1 cellular context compared by ENCODE assay signal in the genomic region with DNA sequence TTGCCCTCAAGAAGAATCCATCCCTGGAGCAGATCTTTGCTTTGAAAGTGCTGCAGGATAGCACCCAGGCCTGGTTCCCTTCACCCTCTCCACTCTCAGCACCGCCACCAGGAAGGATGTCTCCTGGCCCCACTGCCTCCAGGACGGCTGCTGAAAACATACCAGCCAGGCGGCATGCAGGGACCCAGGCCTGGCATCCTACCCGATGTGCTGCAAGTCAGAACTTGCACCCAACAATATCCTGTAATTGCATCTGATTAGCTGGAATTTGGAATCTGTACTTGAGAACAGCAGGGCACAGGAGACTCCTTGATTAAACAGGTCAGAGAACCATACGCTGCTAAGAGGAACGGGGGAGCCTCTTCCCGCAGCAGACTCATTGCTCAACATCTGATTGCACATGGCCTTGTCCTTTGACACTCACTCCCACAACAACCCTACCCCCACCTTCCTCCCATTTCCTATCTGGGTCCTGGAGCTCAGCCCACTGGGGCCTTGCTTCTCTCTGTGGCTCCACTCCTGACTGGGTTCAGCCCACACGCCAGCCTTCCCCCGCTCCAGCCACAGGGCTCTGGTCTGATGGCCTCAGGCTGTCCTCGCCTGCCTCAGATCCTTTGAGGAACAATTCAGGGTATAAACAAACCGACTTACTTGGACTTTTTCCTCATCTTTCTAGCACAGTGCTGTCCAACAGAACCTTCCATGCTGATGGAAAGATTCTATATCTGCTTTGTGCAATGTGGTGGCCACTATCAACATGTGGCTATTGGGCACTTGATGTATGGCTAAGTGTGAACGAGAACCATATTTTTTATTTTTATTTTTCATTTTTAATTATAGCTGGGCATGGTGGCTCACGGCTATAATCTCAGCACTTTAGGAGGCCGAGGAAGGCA.
TF ChIP-seq lines count a peak whose summit lies in the region.

No MANE protein-coding gene starts in this region.

TF ChIP-seq in HepG2, 621 proteins besides CTCF, POLR2A, EP300 and RAD21 (continued from another document and continues in another):
- TF ChIP-seq, protein P1, sequence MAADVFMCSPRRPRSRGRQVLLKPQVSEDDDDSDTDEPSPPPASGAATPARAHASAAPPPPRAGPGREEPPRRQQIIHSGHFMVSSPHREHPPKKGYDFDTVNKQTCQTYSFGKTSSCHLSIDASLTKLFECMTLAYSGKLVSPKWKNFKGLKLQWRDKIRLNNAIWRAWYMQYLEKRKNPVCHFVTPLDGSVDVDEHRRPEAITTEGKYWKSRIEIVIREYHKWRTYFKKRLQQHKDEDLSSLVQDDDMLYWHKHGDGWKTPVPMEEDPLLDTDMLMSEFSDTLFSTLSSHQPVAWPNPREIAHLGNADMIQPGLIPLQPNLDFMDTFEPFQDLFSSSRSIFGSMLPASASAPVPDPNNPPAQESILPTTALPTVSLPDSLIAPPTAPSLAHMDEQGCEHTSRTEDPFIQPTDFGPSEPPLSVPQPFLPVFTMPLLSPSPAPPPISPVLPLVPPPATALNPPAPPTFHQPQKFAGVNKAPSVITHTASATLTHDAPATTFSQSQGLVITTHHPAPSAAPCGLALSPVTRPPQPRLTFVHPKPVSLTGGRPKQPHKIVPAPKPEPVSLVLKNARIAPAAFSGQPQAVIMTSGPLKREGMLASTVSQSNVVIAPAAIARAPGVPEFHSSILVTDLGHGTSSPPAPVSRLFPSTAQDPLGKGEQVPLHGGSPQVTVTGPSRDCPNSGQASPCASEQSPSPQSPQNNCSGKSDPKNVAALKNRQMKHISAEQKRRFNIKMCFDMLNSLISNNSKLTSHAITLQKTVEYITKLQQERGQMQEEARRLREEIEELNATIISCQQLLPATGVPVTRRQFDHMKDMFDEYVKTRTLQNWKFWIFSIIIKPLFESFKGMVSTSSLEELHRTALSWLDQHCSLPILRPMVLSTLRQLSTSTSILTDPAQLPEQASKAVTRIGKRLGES (CRISPR knock-in tag; IDR thresholded peaks at IDR 0.05; ENCODE audit: borderline replicate concordance), result peak; percentile 67; the same call in 1 of the 2 replicates
- peak; percentile 72 for TF ChIP-seq ATF1 (CRISPR knock-in tag; IDR thresholded peaks at IDR 0.05)
- TF ChIP-seq NBN (conservative IDR thresholded peaks at IDR 0.05), result no peak
- TF ChIP-seq FOXA3 (CRISPR knock-in tag; IDR thresholded peaks at IDR 0.05), result peak; percentile 95
- TF ChIP-seq ZSCAN22 (CRISPR knock-in tag; IDR thresholded peaks at IDR 0.05), result peak; percentile 80; the same call in 1 of the 2 replicates
- peak; percentile 58 for TF ChIP-seq ZNF768 (CRISPR knock-in tag; IDR thresholded peaks at IDR 0.05)
- TF ChIP-seq, protein P2, sequence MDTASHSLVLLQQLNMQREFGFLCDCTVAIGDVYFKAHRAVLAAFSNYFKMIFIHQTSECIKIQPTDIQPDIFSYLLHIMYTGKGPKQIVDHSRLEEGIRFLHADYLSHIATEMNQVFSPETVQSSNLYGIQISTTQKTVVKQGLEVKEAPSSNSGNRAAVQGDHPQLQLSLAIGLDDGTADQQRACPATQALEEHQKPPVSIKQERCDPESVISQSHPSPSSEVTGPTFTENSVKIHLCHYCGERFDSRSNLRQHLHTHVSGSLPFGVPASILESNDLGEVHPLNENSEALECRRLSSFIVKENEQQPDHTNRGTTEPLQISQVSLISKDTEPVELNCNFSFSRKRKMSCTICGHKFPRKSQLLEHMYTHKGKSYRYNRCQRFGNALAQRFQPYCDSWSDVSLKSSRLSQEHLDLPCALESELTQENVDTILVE (CRISPR knock-in tag; IDR thresholded peaks at IDR 0.05), result peak; percentile 97
- TF ChIP-seq, protein P3, sequence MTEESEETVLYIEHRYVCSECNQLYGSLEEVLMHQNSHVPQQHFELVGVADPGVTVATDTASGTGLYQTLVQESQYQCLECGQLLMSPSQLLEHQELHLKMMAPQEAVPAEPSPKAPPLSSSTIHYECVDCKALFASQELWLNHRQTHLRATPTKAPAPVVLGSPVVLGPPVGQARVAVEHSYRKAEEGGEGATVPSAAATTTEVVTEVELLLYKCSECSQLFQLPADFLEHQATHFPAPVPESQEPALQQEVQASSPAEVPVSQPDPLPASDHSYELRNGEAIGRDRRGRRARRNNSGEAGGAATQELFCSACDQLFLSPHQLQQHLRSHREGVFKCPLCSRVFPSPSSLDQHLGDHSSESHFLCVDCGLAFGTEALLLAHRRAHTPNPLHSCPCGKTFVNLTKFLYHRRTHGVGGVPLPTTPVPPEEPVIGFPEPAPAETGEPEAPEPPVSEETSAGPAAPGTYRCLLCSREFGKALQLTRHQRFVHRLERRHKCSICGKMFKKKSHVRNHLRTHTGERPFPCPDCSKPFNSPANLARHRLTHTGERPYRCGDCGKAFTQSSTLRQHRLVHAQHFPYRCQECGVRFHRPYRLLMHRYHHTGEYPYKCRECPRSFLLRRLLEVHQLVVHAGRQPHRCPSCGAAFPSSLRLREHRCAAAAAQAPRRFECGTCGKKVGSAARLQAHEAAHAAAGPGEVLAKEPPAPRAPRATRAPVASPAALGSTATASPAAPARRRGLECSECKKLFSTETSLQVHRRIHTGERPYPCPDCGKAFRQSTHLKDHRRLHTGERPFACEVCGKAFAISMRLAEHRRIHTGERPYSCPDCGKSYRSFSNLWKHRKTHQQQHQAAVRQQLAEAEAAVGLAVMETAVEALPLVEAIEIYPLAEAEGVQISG (CRISPR knock-in tag; IDR thresholded peaks at IDR 0.05), result peak; percentile 94
- TF ChIP-seq SP4 (CRISPR knock-in tag; IDR thresholded peaks at IDR 0.05), result peak; percentile 77
- TF ChIP-seq SP2 (CRISPR knock-in tag; IDR thresholded peaks at IDR 0.05), result no peak
- peak; percentile 94 for TF ChIP-seq MYC (CRISPR knock-in tag; IDR thresholded peaks at IDR 0.05; ENCODE audit: borderline replicate concordance)
- TF ChIP-seq, protein P4, sequence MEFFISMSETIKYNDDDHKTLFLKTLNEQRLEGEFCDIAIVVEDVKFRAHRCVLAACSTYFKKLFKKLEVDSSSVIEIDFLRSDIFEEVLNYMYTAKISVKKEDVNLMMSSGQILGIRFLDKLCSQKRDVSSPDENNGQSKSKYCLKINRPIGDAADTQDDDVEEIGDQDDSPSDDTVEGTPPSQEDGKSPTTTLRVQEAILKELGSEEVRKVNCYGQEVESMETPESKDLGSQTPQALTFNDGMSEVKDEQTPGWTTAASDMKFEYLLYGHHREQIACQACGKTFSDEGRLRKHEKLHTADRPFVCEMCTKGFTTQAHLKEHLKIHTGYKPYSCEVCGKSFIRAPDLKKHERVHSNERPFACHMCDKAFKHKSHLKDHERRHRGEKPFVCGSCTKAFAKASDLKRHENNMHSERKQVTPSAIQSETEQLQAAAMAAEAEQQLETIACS (CRISPR knock-in tag; IDR thresholded peaks at IDR 0.05), result no peak
- peak; percentile 86; the same call in 1 of the 2 replicates for TF ChIP-seq MIER2 (CRISPR knock-in tag; IDR thresholded peaks at IDR 0.05)
- TF ChIP-seq, protein P5, sequence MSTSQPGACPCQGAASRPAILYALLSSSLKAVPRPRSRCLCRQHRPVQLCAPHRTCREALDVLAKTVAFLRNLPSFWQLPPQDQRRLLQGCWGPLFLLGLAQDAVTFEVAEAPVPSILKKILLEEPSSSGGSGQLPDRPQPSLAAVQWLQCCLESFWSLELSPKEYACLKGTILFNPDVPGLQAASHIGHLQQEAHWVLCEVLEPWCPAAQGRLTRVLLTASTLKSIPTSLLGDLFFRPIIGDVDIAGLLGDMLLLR (CRISPR knock-in tag; IDR thresholded peaks at IDR 0.05), result peak; percentile 76; the same call in 1 of the 2 replicates
- TF ChIP-seq, protein P6, sequence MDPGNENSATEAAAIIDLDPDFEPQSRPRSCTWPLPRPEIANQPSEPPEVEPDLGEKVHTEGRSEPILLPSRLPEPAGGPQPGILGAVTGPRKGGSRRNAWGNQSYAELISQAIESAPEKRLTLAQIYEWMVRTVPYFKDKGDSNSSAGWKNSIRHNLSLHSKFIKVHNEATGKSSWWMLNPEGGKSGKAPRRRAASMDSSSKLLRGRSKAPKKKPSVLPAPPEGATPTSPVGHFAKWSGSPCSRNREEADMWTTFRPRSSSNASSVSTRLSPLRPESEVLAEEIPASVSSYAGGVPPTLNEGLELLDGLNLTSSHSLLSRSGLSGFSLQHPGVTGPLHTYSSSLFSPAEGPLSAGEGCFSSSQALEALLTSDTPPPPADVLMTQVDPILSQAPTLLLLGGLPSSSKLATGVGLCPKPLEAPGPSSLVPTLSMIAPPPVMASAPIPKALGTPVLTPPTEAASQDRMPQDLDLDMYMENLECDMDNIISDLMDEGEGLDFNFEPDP (CRISPR knock-in tag; conservative IDR thresholded peaks at IDR 0.05), result no peak
- TF ChIP-seq, protein P7, sequence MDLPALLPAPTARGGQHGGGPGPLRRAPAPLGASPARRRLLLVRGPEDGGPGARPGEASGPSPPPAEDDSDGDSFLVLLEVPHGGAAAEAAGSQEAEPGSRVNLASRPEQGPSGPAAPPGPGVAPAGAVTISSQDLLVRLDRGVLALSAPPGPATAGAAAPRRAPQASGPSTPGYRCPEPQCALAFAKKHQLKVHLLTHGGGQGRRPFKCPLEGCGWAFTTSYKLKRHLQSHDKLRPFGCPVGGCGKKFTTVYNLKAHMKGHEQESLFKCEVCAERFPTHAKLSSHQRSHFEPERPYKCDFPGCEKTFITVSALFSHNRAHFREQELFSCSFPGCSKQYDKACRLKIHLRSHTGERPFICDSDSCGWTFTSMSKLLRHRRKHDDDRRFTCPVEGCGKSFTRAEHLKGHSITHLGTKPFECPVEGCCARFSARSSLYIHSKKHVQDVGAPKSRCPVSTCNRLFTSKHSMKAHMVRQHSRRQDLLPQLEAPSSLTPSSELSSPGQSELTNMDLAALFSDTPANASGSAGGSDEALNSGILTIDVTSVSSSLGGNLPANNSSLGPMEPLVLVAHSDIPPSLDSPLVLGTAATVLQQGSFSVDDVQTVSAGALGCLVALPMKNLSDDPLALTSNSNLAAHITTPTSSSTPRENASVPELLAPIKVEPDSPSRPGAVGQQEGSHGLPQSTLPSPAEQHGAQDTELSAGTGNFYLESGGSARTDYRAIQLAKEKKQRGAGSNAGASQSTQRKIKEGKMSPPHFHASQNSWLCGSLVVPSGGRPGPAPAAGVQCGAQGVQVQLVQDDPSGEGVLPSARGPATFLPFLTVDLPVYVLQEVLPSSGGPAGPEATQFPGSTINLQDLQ (CRISPR knock-in tag; IDR thresholded peaks at IDR 0.05), result peak; percentile 91; the same call in 1 of the 2 replicates
- TF ChIP-seq, protein P8, sequence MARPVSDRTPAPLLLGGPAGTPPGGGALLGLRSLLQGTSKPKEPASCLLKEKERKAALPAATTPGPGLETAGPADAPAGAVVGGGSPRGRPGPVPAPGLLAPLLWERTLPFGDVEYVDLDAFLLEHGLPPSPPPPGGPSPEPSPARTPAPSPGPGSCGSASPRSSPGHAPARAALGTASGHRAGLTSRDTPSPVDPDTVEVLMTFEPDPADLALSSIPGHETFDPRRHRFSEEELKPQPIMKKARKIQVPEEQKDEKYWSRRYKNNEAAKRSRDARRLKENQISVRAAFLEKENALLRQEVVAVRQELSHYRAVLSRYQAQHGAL (CRISPR knock-in tag; IDR thresholded peaks at IDR 0.05; ENCODE audit: not compliant biosample characterization), result peak; percentile 81
- no peak for TF ChIP-seq HNRNPH1 (optimal IDR thresholded peaks at IDR 0.05; ENCODE audit: low read depth, low read length)
- peak; percentile 100 for TF ChIP-seq NCOR1 (IDR thresholded peaks at IDR 0.05; ENCODE audit: borderline replicate concordance, low read length)
- TF ChIP-seq, protein P9, sequence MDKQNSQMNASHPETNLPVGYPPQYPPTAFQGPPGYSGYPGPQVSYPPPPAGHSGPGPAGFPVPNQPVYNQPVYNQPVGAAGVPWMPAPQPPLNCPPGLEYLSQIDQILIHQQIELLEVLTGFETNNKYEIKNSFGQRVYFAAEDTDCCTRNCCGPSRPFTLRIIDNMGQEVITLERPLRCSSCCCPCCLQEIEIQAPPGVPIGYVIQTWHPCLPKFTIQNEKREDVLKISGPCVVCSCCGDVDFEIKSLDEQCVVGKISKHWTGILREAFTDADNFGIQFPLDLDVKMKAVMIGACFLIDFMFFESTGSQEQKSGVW (CRISPR knock-in tag; IDR thresholded peaks at IDR 0.05; ENCODE audit: borderline replicate concordance), result no peak
- TF ChIP-seq ZNF652 (CRISPR knock-in tag; IDR thresholded peaks at IDR 0.05; ENCODE audit: borderline replicate concordance, low read depth), result peak; percentile 78
- TF ChIP-seq, protein P10, sequence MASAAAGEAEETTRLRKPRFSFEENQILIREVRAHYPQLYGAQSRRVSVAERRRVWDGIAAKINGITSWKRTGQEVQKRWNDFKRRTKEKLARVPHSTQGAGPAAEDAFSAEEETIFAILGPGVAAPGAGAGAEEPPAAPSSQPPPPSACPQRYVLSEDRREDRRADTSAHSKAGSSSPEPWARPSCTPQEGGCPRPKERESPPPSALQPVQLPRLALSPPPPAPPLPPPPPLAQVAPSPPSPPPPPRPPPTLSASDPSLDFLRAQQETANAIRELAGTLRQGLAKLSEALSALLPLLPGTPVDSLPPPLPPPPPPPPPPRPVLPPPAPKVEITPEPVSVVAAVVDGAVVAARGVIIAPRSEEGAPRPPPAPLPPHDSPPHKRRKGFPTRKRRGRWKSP (CRISPR knock-in tag; IDR thresholded peaks at IDR 0.05), result peak; percentile 95; the same call in 1 of the 2 replicates
- TF ChIP-seq, protein P11, sequence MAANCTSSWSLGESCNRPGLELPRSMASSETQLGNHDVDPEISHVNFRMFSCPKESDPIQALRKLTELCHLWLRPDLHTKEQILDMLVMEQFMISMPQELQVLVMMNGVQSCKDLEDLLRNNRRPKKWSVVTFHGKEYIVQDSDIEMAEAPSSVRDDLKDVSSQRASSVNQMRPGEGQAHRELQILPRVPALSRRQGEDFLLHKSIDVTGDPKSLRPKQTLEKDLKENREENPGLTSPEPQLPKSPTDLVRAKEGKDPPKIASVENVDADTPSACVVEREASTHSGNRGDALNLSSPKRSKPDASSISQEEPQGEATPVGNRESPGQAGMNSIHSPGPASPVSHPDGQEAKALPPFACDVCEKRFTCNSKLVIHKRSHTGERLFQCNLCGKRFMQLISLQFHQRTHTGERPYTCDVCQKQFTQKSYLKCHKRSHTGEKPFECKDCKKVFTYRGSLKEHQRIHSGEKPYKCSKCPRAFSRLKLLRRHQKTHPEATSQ (CRISPR knock-in tag; IDR thresholded peaks at IDR 0.05; ENCODE audit: borderline replicate concordance), result peak; percentile 95; the same call in 1 of the 2 replicates
- TF ChIP-seq ZNF75D (CRISPR knock-in tag; IDR thresholded peaks at IDR 0.05; ENCODE audit: borderline replicate concordance), result no peak
- peak; percentile 99 for TF ChIP-seq ZNF878 (CRISPR knock-in tag; IDR thresholded peaks at IDR 0.05)
